17 cellular contexts compared by ENCODE assay signal in the genomic region with DNA sequence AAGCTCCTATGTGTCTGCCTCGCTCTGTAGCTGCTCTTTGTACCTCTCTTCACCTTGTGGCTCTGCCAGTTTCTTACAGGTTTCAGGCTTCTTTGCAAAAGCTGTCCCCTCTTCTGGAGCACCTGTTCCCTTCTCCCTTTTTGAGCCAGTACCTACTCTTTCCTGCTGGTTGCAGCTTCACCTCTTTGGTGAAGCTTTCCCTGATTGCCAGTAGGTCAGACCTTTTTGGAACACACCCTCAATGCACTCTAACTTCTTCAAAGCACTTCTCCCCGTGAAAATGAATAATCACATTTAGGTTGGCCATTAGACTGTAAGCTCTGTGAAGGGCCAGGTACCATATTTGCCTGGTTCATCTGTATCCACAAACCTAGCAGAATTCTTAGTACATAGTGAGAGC.
DNase-seq lines count a peak whose midpoint lies in the region; ATAC-seq, FAIRE-seq and TF ChIP-seq lines count a peak whose summit lies in the region.
"Had no signal": no experiment of that assay in that cellular context is flagged by ENCODE, and none has a peak within 500 bp of the region (broad histone marks: within the 10 kb centered on the region; RNA-seq: fewer than 3 reads in every experiment).

No MANE protein-coding gene starts in this region.

- no TSS peak for BruUV-seq in K562 (replicated peaks; lab: Mats Ljungman, UMichigan)

- CTCF ChIA-PET in K562 (lab: Yijun Ruan, JAX; ENCODE audit: low intra/inter-chr PET ratio): no interaction called here

- no peak for TF ChIP-seq POLR2A in K562 (conservative IDR thresholded peaks at IDR 0.05)

- peak overlapping the region; percentile 79 for H2AFZ ChIP-seq in K562 (ENCODE audit: low read depth, low read length)

- H3K4me2 ChIP-seq in K562 (ENCODE audit: insufficient read depth, low read length): no peak overlapping the region
- H3K4me2 ChIP-seq: BLaER1 had no signal

- ATAC-seq in K562 (no peak; the same call in 1 of the 3 replicates), HG03139 (IDR thresholded peaks at IDR 0.05; ENCODE audit: unreplicated experiment) (no peak)

- no peak for TF ChIP-seq EP300 in K562 (IDR thresholded peaks at IDR 0.05; ENCODE audit: low read length)

- no peaks in the 10 kb centered on the region for H3K36me3 ChIP-seq in K562 (ENCODE audit: control insufficient read depth, insufficient read depth, low read length)
- H3K36me3 ChIP-seq: BLaER1 had no signal

- no peak for TF ChIP-seq RAD21 in K562 (CRISPR knock-in tag; conservative IDR thresholded peaks at IDR 0.05 in 1 of 2, IDR thresholded peaks at IDR 0.05 in 1 of 2)

- H3K9me1 ChIP-seq in K562 (ENCODE audit: control insufficient read depth, insufficient read depth, low read length): no peaks in the 10 kb centered on the region

- H3K79me2 ChIP-seq in K562 (ENCODE audit: control insufficient read depth, insufficient read depth, low read length): no peaks in the 10 kb centered on the region

- no peak overlapping the region for H3K4me3 ChIP-seq in K562
- H3K4me3 ChIP-seq: BLaER1 had no signal

- peaks cover 8 to 39% of the 10 kb centered on the region in 2 experiments for H3K4me1 ChIP-seq in K562 (replicated peaks in 1 of 2; ENCODE audit: control insufficient read depth in 2 of 2, insufficient read depth in 2 of 2, low read length in 2 of 2)

- POLR2A ChIA-PET in K562 (lab: Yijun Ruan, JAX): interaction anchor here (0.7 to 4.5 kb wide), 7 partner anchors 10 to 275 kb away, joined by 3 to 37 read pairs (median 4); partner anchors contain the start of gene BHLHE40

- in situ Hi-C loops in K562 (cut with MboI): no loop called here

- H3K36me3 Mint-ChIP-seq in activated CD4-positive, alpha-beta T cell treated with anti-CD3 and anti-CD28 coated beads, Interleukin-2, amount 10 ng/mL, durations not matched to agents 24 days and 14 days (ENCODE audit: low read depth): no peaks in the 10 kb centered on the region
- H3K36me3 Mint-ChIP-seq in nephron progenitor cell (ENCODE audit: low read depth) (no peaks in the 10 kb centered on the region), mesothelial cell of epicardium (no peaks in the 10 kb centered on the region)
- H3K36me3 Mint-ChIP-seq: CD14-positive monocyte; CD4-positive, alpha-beta memory T cell had no signal

- H4K20me1 ChIP-seq in K562 (replicated peaks; ENCODE audit: control insufficient read depth, insufficient read depth, low read length): no peaks in the 10 kb centered on the region
- H4K20me1 ChIP-seq: BLaER1 had no signal

- H3K27ac ChIP-seq in K562 (ENCODE audit: extremely low read depth, low read depth, low read length): no peak overlapping the region
- H3K27ac ChIP-seq: BLaER1 had no signal

- H3K4me1 Mint-ChIP-seq in activated CD4-positive, alpha-beta T cell treated with anti-CD3 and anti-CD28 coated beads, Interleukin-2, amount 10 ng/mL, durations not matched to agents 24 days and 14 days: peaks cover 29% of the 10 kb centered on the region
- H3K4me1 Mint-ChIP-seq in nephron progenitor cell (peaks cover 17% of the 10 kb centered on the region), mesothelial cell of epicardium (no peaks in the 10 kb centered on the region)

- H3K27ac Mint-ChIP-seq in activated CD4-positive, alpha-beta T cell treated with anti-CD3 and anti-CD28 coated beads, Interleukin-2, amount 10 ng/mL, durations not matched to agents 24 days and 14 days: peak overlapping the region; percentile 21
- peak overlapping the region; percentile 62 for H3K27ac Mint-ChIP-seq in nephron progenitor cell
- H3K27ac Mint-ChIP-seq in mesothelial cell of epicardium: no peak overlapping the region
- H3K27ac Mint-ChIP-seq: CD4-positive, alpha-beta memory T cell had no signal

- no peak for DNase-seq in activated CD4-positive, alpha-beta T cell treated with anti-CD3 and anti-CD28 coated beads, Interleukin-2, amount 10 ng/mL, durations not matched to agents 24 days and 14 days
- DNase-seq in activated CD4-positive, alpha-beta T cell treated with anti-CD3 and anti-CD28 coated beads, Interleukin-2, amount 50 U/mL, for 1 hour: no peak
- no peak for DNase-seq in K562 (ENCODE audit: extremely low read depth in 1 of 4, low spot score in 3 of 4)
- no peak for DNase-seq in nephron progenitor cell
- DNase-seq in mesothelial cell of epicardium (ENCODE audit: low spot score in 2 of 2, unreplicated experiment in 2 of 2): no peak
- DNase-seq in NCI-H446 (lab: John Stamatoyannopoulos, UW): no peak
- DNase-seq: 8988T; CD4-positive, alpha-beta memory T cell; DMS79 treated with DMSO at 0.1 percent for 48 hours; GF-D8; GOT3; H7; IMR-90 had no signal

- H3K9me3 Mint-ChIP-seq in activated CD4-positive, alpha-beta T cell treated with anti-CD3 and anti-CD28 coated beads, Interleukin-2, amount 10 ng/mL, durations not matched to agents 24 days and 14 days: no peaks in the 10 kb centered on the region
- H3K9me3 Mint-ChIP-seq in nephron progenitor cell: no peaks in the 10 kb centered on the region
- no peaks in the 10 kb centered on the region for H3K9me3 Mint-ChIP-seq in mesothelial cell of epicardium

- no peaks in the 10 kb centered on the region for H3K27me3 Mint-ChIP-seq in activated CD4-positive, alpha-beta T cell treated with anti-CD3 and anti-CD28 coated beads, Interleukin-2, amount 10 ng/mL, durations not matched to agents 24 days and 14 days
- no peaks in the 10 kb centered on the region for H3K27me3 Mint-ChIP-seq in nephron progenitor cell (ENCODE audit: low read depth, poor library complexity)
- no peaks in the 10 kb centered on the region for H3K27me3 Mint-ChIP-seq in mesothelial cell of epicardium (ENCODE audit: low read depth)
- H3K27me3 Mint-ChIP-seq: CD4-positive, alpha-beta memory T cell had no signal

- intact Hi-C loops in activated CD4-positive, alpha-beta T cell treated with anti-CD3 and anti-CD28 coated beads, Interleukin-2, amount 10 ng/mL, durations not matched to agents 24 days and 14 days (cut with micrococcal nuclease): loop anchor here (2.0 kb wide), 1 partner anchor 17 kb away; no protein-coding TSS in a partner anchor
- intact Hi-C loops in K562 (cut with micrococcal nuclease): no loop called here

- no peak overlapping the region for H3K4me3 Mint-ChIP-seq in activated CD4-positive, alpha-beta T cell treated with anti-CD3 and anti-CD28 coated beads, Interleukin-2, amount 10 ng/mL, durations not matched to agents 24 days and 14 days
- H3K4me3 Mint-ChIP-seq in nephron progenitor cell: no peak overlapping the region
- no peak overlapping the region for H3K4me3 Mint-ChIP-seq in mesothelial cell of epicardium
- H3K4me3 Mint-ChIP-seq: CD14-positive monocyte; CD4-positive, alpha-beta memory T cell had no signal

- no peak for FAIRE-seq in K562 (lab: Jason Lieb, UNC)
- FAIRE-seq: HTR-8/SVneo had no signal

- WGBS in K562 (ENCODE audit: insufficient coverage, low coverage, missing lambda C conversion rate): 52% methylated on average over 2 of the region's 2 CpGs

- H3K9me3 ChIP-seq in K562 (replicated peaks; ENCODE audit: control insufficient read depth, insufficient read depth, low read depth, low read length): no peaks in the 10 kb centered on the region
- H3K9me3 ChIP-seq: BLaER1 had no signal

- no peaks in the 10 kb centered on the region for H3K27me3 ChIP-seq in K562 (ENCODE audit: control insufficient read depth in 2 of 2, insufficient read depth in 2 of 2, low read length in 2 of 2)
- H3K27me3 ChIP-seq: BLaER1 had no signal

- H3K9ac ChIP-seq in K562 (ENCODE audit: insufficient read depth in 1 of 2, low read depth in 2 of 2, low read length in 2 of 2): peak overlapping the region in 1 of 2 experiments; percentile 1; a peak in 1 of 4 replicates
- H3K9ac ChIP-seq: BLaER1 had no signal

- TF ChIP-seq CTCF in K562 (IDR thresholded peaks at IDR 0.05 in 2 of 3, conservative IDR thresholded peaks at IDR 0.05 in 1 of 3; ENCODE audit: insufficient read depth in 2 of 3, low read depth in 1 of 3, low read length in 3 of 3): no peak
- no peak for TF ChIP-seq CTCF in nephron progenitor cell (IDR thresholded peaks at IDR 0.05)
- no peak for TF ChIP-seq CTCF in mesothelial cell of epicardium (IDR thresholded peaks at IDR 0.05; ENCODE audit: unreplicated experiment)

TF ChIP-seq in K562, 482 proteins besides CTCF, POLR2A, EP300 and RAD21:
- TF ChIP-seq CREB1 (IDR thresholded peaks at IDR 0.05): no peak
- TF ChIP-seq CREB1 (CRISPR knock-in tag; IDR thresholded peaks at IDR 0.05): no peak
- TF ChIP-seq HMG20A (CRISPR knock-in tag; conservative IDR thresholded peaks at IDR 0.05): no peak
- no peak for TF ChIP-seq ZFP36 (IDR thresholded peaks at IDR 0.05; ENCODE audit: low read depth, low read length, partially characterized antibody)
- no peak for TF ChIP-seq ZNF384 (IDR thresholded peaks at IDR 0.05; ENCODE audit: low read depth, low read length)
- TF ChIP-seq TAF1 (IDR thresholded peaks at IDR 0.05; ENCODE audit: control insufficient read depth, extremely low read depth, insufficient read depth, low read length, severe bottlenecking): no peak
- no peak for TF ChIP-seq HDAC6 (IDR thresholded peaks at IDR 0.05; ENCODE audit: low read depth, low read length)
- no peak for TF ChIP-seq CHD2 (IDR thresholded peaks at IDR 0.05; ENCODE audit: low read depth, low read length)
- TF ChIP-seq BCOR (IDR thresholded peaks at IDR 0.05): no peak
- no peak for TF ChIP-seq ZNF23 (CRISPR knock-in tag; IDR thresholded peaks at IDR 0.05)
- TF ChIP-seq, protein P1, sequence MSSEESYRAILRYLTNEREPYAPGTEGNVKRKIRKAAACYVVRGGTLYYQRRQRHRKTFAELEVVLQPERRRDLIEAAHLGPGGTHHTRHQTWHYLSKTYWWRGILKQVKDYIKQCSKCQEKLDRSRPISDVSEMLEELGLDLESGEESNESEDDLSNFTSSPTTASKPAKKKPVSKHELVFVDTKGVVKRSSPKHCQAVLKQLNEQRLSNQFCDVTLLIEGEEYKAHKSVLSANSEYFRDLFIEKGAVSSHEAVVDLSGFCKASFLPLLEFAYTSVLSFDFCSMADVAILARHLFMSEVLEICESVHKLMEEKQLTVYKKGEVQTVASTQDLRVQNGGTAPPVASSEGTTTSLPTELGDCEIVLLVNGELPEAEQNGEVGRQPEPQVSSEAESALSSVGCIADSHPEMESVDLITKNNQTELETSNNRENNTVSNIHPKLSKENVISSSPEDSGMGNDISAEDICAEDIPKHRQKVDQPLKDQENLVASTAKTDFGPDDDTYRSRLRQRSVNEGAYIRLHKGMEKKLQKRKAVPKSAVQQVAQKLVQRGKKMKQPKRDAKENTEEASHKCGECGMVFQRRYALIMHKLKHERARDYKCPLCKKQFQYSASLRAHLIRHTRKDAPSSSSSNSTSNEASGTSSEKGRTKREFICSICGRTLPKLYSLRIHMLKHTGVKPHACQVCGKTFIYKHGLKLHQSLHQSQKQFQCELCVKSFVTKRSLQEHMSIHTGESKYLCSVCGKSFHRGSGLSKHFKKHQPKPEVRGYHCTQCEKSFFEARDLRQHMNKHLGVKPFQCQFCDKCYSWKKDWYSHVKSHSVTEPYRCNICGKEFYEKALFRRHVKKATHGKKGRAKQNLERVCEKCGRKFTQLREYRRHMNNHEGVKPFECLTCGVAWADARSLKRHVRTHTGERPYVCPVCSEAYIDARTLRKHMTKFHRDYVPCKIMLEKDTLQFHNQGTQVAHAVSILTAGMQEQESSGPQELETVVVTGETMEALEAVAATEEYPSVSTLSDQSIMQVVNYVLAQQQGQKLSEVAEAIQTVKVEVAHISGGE (CRISPR knock-in tag; IDR thresholded peaks at IDR 0.05): no peak
- TF ChIP-seq GATAD2B (IDR thresholded peaks at IDR 0.05; ENCODE audit: borderline replicate concordance): no peak
TF ChIP-seq in K562: peak in this region for 0.
